In genomic region chr20:3653921-3654320, GRCh38 we compare ENCODE assay signal across 19 cellular contexts. TPM values are rescaled to one million over a fixed set of nuclear protein-coding genes. Genes with fewer than 3 reads are reported as not detected.
A peak's percentile ranks its signal among the peaks of the same experiment; 100 is the strongest.
DNase-seq lines count a peak whose midpoint lies in the region; ATAC-seq, FAIRE-seq and TF ChIP-seq lines count a peak whose summit lies in the region.
"Had no signal": no experiment of that assay in that cellular context is flagged by ENCODE, and none has a peak within 500 bp of the region (broad histone marks: within the 10 kb centered on the region; RNA-seq: fewer than 3 reads in every experiment).

No MANE protein-coding gene starts in this region.

- TF ChIP-seq EP300 in HepG2 (IDR thresholded peaks at IDR 0.05; ENCODE audit: low read depth in 2 of 2, low read length in 2 of 2) (no peak), HepG2 (CRISPR knock-in tag; IDR thresholded peaks at IDR 0.05; ENCODE audit: borderline replicate concordance) (no peak)

- 3% methylated on average over 2 of the region's 2 CpGs for WGBS in HepG2 (ENCODE audit: low lambda C conversion rate)
- WGBS in right lobe of liver (ENCODE audit: insufficient coverage, low coverage, low lambda C conversion rate, missing lambda C conversion rate) = 25% methylated on average over 1 of the region's 2 CpGs

- H4K20me1 ChIP-seq in HepG2 (ENCODE audit: insufficient read depth, low read length) = no peaks in the 10 kb centered on the region

- H3K27me3 Mint-ChIP-seq in nephron (ENCODE audit: low read depth) = peaks cover 27% of the 10 kb centered on the region
- peaks cover 2% of the 10 kb centered on the region for H3K27me3 Mint-ChIP-seq in activated CD4-positive, alpha-beta T cell treated with anti-CD3 and anti-CD28 coated beads for 36 hours

- peak overlapping the region; percentile 18; the same call in 1 of the 2 replicates for H3K4me2 ChIP-seq in HepG2 (ENCODE audit: low read depth, low read length)

- BruUV-seq in HepG2 (replicated peaks; lab: Mats Ljungman, UMichigan) = no TSS peak

- DNase-seq in HepG2 (ENCODE audit: low spot score) (no peak), right lobe of liver (no peak), SJCRH30 (peak; percentile 57 to 60), HAP-1 (ENCODE audit: low spot score in 2 of 2) (no peak)
- DNase-seq in activated CD4-positive, alpha-beta T cell treated with anti-CD3 and anti-CD28 coated beads for 36 hours = no peak
- DNase-seq: GM23248, HCEC 1CT, NCI-H1105, NCI-H2081, NCI-H774, PC-3, SIG-M5 had no signal

- H3K4me3 ChIP-seq in HepG2 (replicated peaks in 1 of 3; ENCODE audit: insufficient read depth in 1 of 3, low read depth in 2 of 3, low read length in 3 of 3) (no peak overlapping the region), right lobe of liver (no peak overlapping the region), SJCRH30 (no peak overlapping the region), HAP-1 (no peak overlapping the region)
- H3K4me3 ChIP-seq: GM12878, GM23248, K562 had no signal

- no peak overlapping the region for H3K27ac ChIP-seq in HepG2 (ENCODE audit: extremely low read length, insufficient read depth, low read length)
- no peak overlapping the region for H3K27ac ChIP-seq in right lobe of liver
- no peak overlapping the region; the same call in 1 of the 2 replicates for H3K27ac ChIP-seq in SJCRH30
- H3K27ac ChIP-seq: C4-2B, GM23248 had no signal

- H3K4me3 Mint-ChIP-seq in nephron = peak overlapping the region in 2 of 3 experiments; percentile 1 to 31
- H3K4me3 Mint-ChIP-seq in activated CD4-positive, alpha-beta T cell treated with anti-CD3 and anti-CD28 coated beads for 36 hours = no peak overlapping the region

- H3K4me1 Mint-ChIP-seq in nephron = peaks cover 29% of the 10 kb centered on the region
- peaks cover 3% of the 10 kb centered on the region for H3K4me1 Mint-ChIP-seq in activated CD4-positive, alpha-beta T cell treated with anti-CD3 and anti-CD28 coated beads for 36 hours

- in situ Hi-C loops in HepG2 (cut with HindIII; ENCODE audit: extremely low pct_ligation_motif_present, low pct_unique_long_range_greater_than_20kb) (no loop called here), HAP-1 (cut with MboI; ENCODE audit: low sequenced_read_pairs) (no loop called here)

- H2AFZ ChIP-seq in HepG2 (ENCODE audit: low read length) = no peak overlapping the region
- H2AFZ ChIP-seq: GM23248 had no signal

- H3K9me3 Mint-ChIP-seq in nephron = no peaks in the 10 kb centered on the region
- H3K9me3 Mint-ChIP-seq in activated CD4-positive, alpha-beta T cell treated with anti-CD3 and anti-CD28 coated beads for 36 hours (ENCODE audit: low read depth) = no peaks in the 10 kb centered on the region

- ATAC-seq in HepG2 = peak; percentile 3; the same call in 2 of the 3 replicates
- ATAC-seq in right lobe of liver = no peak
- ATAC-seq in GM21723 (IDR thresholded peaks at IDR 0.05; ENCODE audit: unreplicated experiment) = no peak
- ATAC-seq in activated CD4-positive, alpha-beta T cell treated with anti-CD3 and anti-CD28 coated beads for 36 hours = no peak
- ATAC-seq: GM12878, K562, PC-3 had no signal

- POLR2A ChIA-PET in HepG2 (lab: Yijun Ruan, JAX) = no interaction called here
- POLR2A ChIA-PET in activated CD4-positive, alpha-beta T cell treated with anti-CD3 and anti-CD28 coated beads for 36 hours (lab: Charles Lee) = interaction anchor here (0.6 kb wide), 1 partner anchor 1055 kb away, joined by 6 read pairs; no protein-coding TSS in a partner anchor

- peaks cover 2 to 8% of the 10 kb centered on the region in 2 experiments; a peak in 2 of 5 replicates for H3K36me3 ChIP-seq in HepG2 (replicated peaks in 1 of 2; ENCODE audit: control insufficient read depth in 1 of 2, insufficient read depth in 2 of 2, low read length in 2 of 2)
- H3K36me3 ChIP-seq in right lobe of liver = peaks cover 0 to 15% (median 7%) of the 10 kb centered on the region in 4 donors
- no peaks in the 10 kb centered on the region for H3K36me3 ChIP-seq in SJCRH30
- H3K36me3 ChIP-seq in HAP-1 (replicated peaks) = no peaks in the 10 kb centered on the region

- TF ChIP-seq POLR2A in HepG2 (IDR thresholded peaks at IDR 0.05; ENCODE audit: insufficient read depth in 1 of 2, low read depth in 2 of 2, low read length in 2 of 2) = no peak
- TF ChIP-seq POLR2A in right lobe of liver (IDR thresholded peaks at IDR 0.05) = no peak

- TF ChIP-seq CTCF in HepG2 (CRISPR knock-in tag; IDR thresholded peaks at IDR 0.05) (no peak), right lobe of liver (IDR thresholded peaks at IDR 0.05) (no peak), nephron (IDR thresholded peaks at IDR 0.05; ENCODE audit: unreplicated experiment in 3 of 3) (no peak)

- CTCF ChIA-PET in HepG2 (lab: Yijun Ruan, JAX; ENCODE audit: low intra/inter-chr PET ratio, low total read pairs) = no interaction called here
- CTCF ChIA-PET in activated CD4-positive, alpha-beta T cell treated with anti-CD3 and anti-CD28 coated beads for 36 hours (lab: Charles Lee) = interaction anchor here (0.6 to 1.5 kb wide), 2 partner anchors 12 to 965 kb away, joined by 3 read pairs; no protein-coding TSS in a partner anchor

- H3K27ac Mint-ChIP-seq in nephron = peak overlapping the region; percentile 62 to 85 (median 80)
- H3K27ac Mint-ChIP-seq in activated CD4-positive, alpha-beta T cell treated with anti-CD3 and anti-CD28 coated beads for 36 hours = no peak overlapping the region

- peaks cover 37% of the 10 kb centered on the region for H3K4me1 ChIP-seq in HepG2 (ENCODE audit: insufficient read depth, low read length)
- H3K4me1 ChIP-seq in right lobe of liver = no peaks in the 10 kb centered on the region
- H3K4me1 ChIP-seq in SJCRH30 = peaks cover 8% of the 10 kb centered on the region
- H3K4me1 ChIP-seq in HAP-1 = no peaks in the 10 kb centered on the region

- TF ChIP-seq RAD21 in HepG2 (CRISPR knock-in tag; IDR thresholded peaks at IDR 0.05) = no peak

- H3K27me3 ChIP-seq in HepG2 (ENCODE audit: control insufficient read depth in 1 of 2, insufficient read depth in 2 of 2, low read length in 2 of 2) (no peaks in the 10 kb centered on the region), right lobe of liver (no peaks in the 10 kb centered on the region), SJCRH30 (no peaks in the 10 kb centered on the region), HAP-1 (ENCODE audit: low read depth) (no peaks in the 10 kb centered on the region)

- no peaks in the 10 kb centered on the region for H3K79me2 ChIP-seq in HepG2 (ENCODE audit: insufficient read depth, low read length)

- intact Hi-C loops in HepG2 (cut with micrococcal nuclease; ENCODE audit: unreplicated experiment) (no loop called here), right lobe of liver (cut with DNase I) (no loop called here)
- intact Hi-C loops in activated CD4-positive, alpha-beta T cell treated with anti-CD3 and anti-CD28 coated beads for 36 hours (cut with DNase I, micrococcal nuclease) = no loop called here

- no peaks in the 10 kb centered on the region for H3K9me3 ChIP-seq in HepG2 (ENCODE audit: low read length)
- no peaks in the 10 kb centered on the region for H3K9me3 ChIP-seq in right lobe of liver
- H3K9me3 ChIP-seq in SJCRH30 (replicated peaks) = no peaks in the 10 kb centered on the region
- no peaks in the 10 kb centered on the region for H3K9me3 ChIP-seq in HAP-1

- peaks cover 14% of the 10 kb centered on the region for H3K36me3 Mint-ChIP-seq in nephron (ENCODE audit: low read depth)
- peaks cover 8% of the 10 kb centered on the region for H3K36me3 Mint-ChIP-seq in activated CD4-positive, alpha-beta T cell treated with anti-CD3 and anti-CD28 coated beads for 36 hours (ENCODE audit: low read depth)

- H3K9ac ChIP-seq in HepG2 (ENCODE audit: insufficient read depth, low read depth, low read length) = no peak overlapping the region
- H3K9ac ChIP-seq: GM23248 had no signal

- FAIRE-seq in HepG2 (lab: Jason Lieb, UNC) = no peak
- FAIRE-seq: GM12878, K562 had no signal

RNA-seq across cellular contexts. Expression of gene GFRA4, which starts 9.3 kb away (rescaled TPM):
- not detected in 2 replicates for total RNA-seq in HepG2 (2016; rRNA removed; fragmentation: Illumina TruSeq; extraction: Trizol)
- not detected in 2 replicates for total RNA-seq in HepG2 (2016; cell fraction: cytosol; rRNA removed; fragmentation: Illumina TruSeq; extraction: Trizol; ENCODE audit: low read depth)
- not detected in 2 replicates for total RNA-seq in HepG2 (2016; cell fraction: insoluble cytoplasmic fraction; rRNA removed; fragmentation: Illumina TruSeq; extraction: Trizol)
- total RNA-seq in HepG2 (2016; cell fraction: membrane; rRNA removed; fragmentation: Illumina TruSeq; extraction: Trizol) = not detected in 2 replicates
- total RNA-seq in HepG2 (2016; cell fraction: nucleus; rRNA removed; fragmentation: Illumina TruSeq; extraction: Trizol) = not detected in 2 replicates
- polyA plus RNA-seq in HepG2 (2011; rRNA removed) = not detected in 2 replicates
- polyA plus RNA-seq in HepG2 (2011; cell fraction: cytosol; rRNA removed) = not detected in 2 replicates
- polyA plus RNA-seq in HepG2 (2011; cell fraction: nucleus; rRNA removed) = not detected in 2 replicates
- not detected in 2 replicates for polyA plus RNA-seq in HepG2 (2012)
- polyA plus RNA-seq in HepG2 (2016; cell fraction: cytosol; fragmentation: Illumina TruSeq; extraction: Trizol; ENCODE audit: low read depth) = not detected in 2 replicates
- not detected in 2 replicates for polyA plus RNA-seq in HepG2 (2016; cell fraction: insoluble cytoplasmic fraction; fragmentation: Illumina TruSeq; extraction: Trizol; ENCODE audit: low read depth)
- not detected in 2 replicates for polyA plus RNA-seq in HepG2 (2016; cell fraction: membrane; fragmentation: Illumina TruSeq; extraction: Trizol; ENCODE audit: low read depth)
- polyA plus RNA-seq in HepG2 (2016; cell fraction: nucleus; fragmentation: Illumina TruSeq; extraction: Trizol; ENCODE audit: insufficient read depth, low read depth) = not detected in 2 replicates
- polyA minus RNA-seq in HepG2 (2011; rRNA and poly(A)+ RNA removed; ENCODE audit: low replicate concordance) = not detected in 2 replicates
- not detected in 2 replicates for polyA minus RNA-seq in HepG2 (2011; cell fraction: cytosol; rRNA and poly(A)+ RNA removed)
- not detected in 2 replicates for polyA minus RNA-seq in HepG2 (2011; cell fraction: nucleus; rRNA and poly(A)+ RNA removed)
- total RNA-seq in right lobe of liver = not detected
- not detected in 2 replicates for total RNA-seq in SJCRH30 (2014; rRNA removed; shearing (Covaris generic))
- total RNA-seq in activated CD4-positive, alpha-beta T cell treated with anti-CD3 and anti-CD28 coated beads for 36 hours = not detected
- total RNA-seq: A673, GM12878, GM23248, K562, NCI-H460, PC-3 had no signal
- polyA plus RNA-seq: GM23248, K562 had no signal

RNA-seq across cellular contexts. Expression of gene ADAM33, which starts 27.9 kb away (rescaled TPM):
- total RNA-seq in HepG2 (2016; rRNA removed; fragmentation: Illumina TruSeq; extraction: Trizol) = not detected in 2 replicates
- not detected in 2 replicates for total RNA-seq in HepG2 (2016; cell fraction: cytosol; rRNA removed; fragmentation: Illumina TruSeq; extraction: Trizol; ENCODE audit: low read depth)
- not detected in 2 replicates for total RNA-seq in HepG2 (2016; cell fraction: insoluble cytoplasmic fraction; rRNA removed; fragmentation: Illumina TruSeq; extraction: Trizol)
- not detected in 2 replicates for total RNA-seq in HepG2 (2016; cell fraction: membrane; rRNA removed; fragmentation: Illumina TruSeq; extraction: Trizol)
- total RNA-seq in HepG2 (2016; cell fraction: nucleus; rRNA removed; fragmentation: Illumina TruSeq; extraction: Trizol) = not detected in 2 replicates
- not detected in 2 replicates for polyA plus RNA-seq in HepG2 (2011; rRNA removed)
- not detected in 2 replicates for polyA plus RNA-seq in HepG2 (2011; cell fraction: cytosol; rRNA removed)
- 0.03 TPM in 1 of 2 replicates, not detected in the other for polyA plus RNA-seq in HepG2 (2011; cell fraction: nucleus; rRNA removed)
- not detected in 2 replicates for polyA plus RNA-seq in HepG2 (2012)
- not detected in 2 replicates for polyA plus RNA-seq in HepG2 (2016; cell fraction: cytosol; fragmentation: Illumina TruSeq; extraction: Trizol; ENCODE audit: low read depth)
- not detected in 2 replicates for polyA plus RNA-seq in HepG2 (2016; cell fraction: insoluble cytoplasmic fraction; fragmentation: Illumina TruSeq; extraction: Trizol; ENCODE audit: low read depth)
- polyA plus RNA-seq in HepG2 (2016; cell fraction: membrane; fragmentation: Illumina TruSeq; extraction: Trizol; ENCODE audit: low read depth) = not detected in 2 replicates
- not detected in 2 replicates for polyA plus RNA-seq in HepG2 (2016; cell fraction: nucleus; fragmentation: Illumina TruSeq; extraction: Trizol; ENCODE audit: insufficient read depth, low read depth)
- not detected in 2 replicates for polyA minus RNA-seq in HepG2 (2011; rRNA and poly(A)+ RNA removed; ENCODE audit: low replicate concordance)
- polyA minus RNA-seq in HepG2 (2011; cell fraction: cytosol; rRNA and poly(A)+ RNA removed) = not detected in 2 replicates
- polyA minus RNA-seq in HepG2 (2011; cell fraction: nucleus; rRNA and poly(A)+ RNA removed) = not detected in 2 replicates
- under 1 TPM; 0.24 to 0.51 (median 0.45) TPM for total RNA-seq in right lobe of liver
- total RNA-seq in SJCRH30 (2014; rRNA removed; shearing (Covaris generic)) = not detected in 2 replicates
- total RNA-seq in activated CD4-positive, alpha-beta T cell treated with anti-CD3 and anti-CD28 coated beads for 36 hours = not detected
- total RNA-seq: A673, GM12878, K562 had no signal
- polyA plus RNA-seq: GM12878, K562 had no signal

RNA-seq across cellular contexts. Expression of gene SIGLEC1, which starts 58.5 kb away (rescaled TPM):
- total RNA-seq in HepG2 (2016; rRNA removed; fragmentation: Illumina TruSeq; extraction: Trizol) = not detected in 2 replicates
- not detected in 2 replicates for total RNA-seq in HepG2 (2016; cell fraction: cytosol; rRNA removed; fragmentation: Illumina TruSeq; extraction: Trizol; ENCODE audit: low read depth)
- total RNA-seq in HepG2 (2016; cell fraction: insoluble cytoplasmic fraction; rRNA removed; fragmentation: Illumina TruSeq; extraction: Trizol) = not detected in 2 replicates
- total RNA-seq in HepG2 (2016; cell fraction: membrane; rRNA removed; fragmentation: Illumina TruSeq; extraction: Trizol) = not detected in 2 replicates
- total RNA-seq in HepG2 (2016; cell fraction: nucleus; rRNA removed; fragmentation: Illumina TruSeq; extraction: Trizol) = not detected in 2 replicates
- 0.01 TPM in 1 of 2 replicates, not detected in the other for polyA plus RNA-seq in HepG2 (2011; rRNA removed)
- not detected in 2 replicates for polyA plus RNA-seq in HepG2 (2011; cell fraction: cytosol; rRNA removed)
- 0.03 and 0.10 TPM in 2 replicates for polyA plus RNA-seq in HepG2 (2011; cell fraction: nucleus; rRNA removed)
- polyA plus RNA-seq in HepG2 (2012) = 0.01 TPM in 1 of 2 replicates, not detected in the other
- polyA plus RNA-seq in HepG2 (2016; cell fraction: cytosol; fragmentation: Illumina TruSeq; extraction: Trizol; ENCODE audit: low read depth) = not detected in 2 replicates
- not detected in 2 replicates for polyA plus RNA-seq in HepG2 (2016; cell fraction: insoluble cytoplasmic fraction; fragmentation: Illumina TruSeq; extraction: Trizol; ENCODE audit: low read depth)
- polyA plus RNA-seq in HepG2 (2016; cell fraction: membrane; fragmentation: Illumina TruSeq; extraction: Trizol; ENCODE audit: low read depth) = not detected in 2 replicates
- polyA plus RNA-seq in HepG2 (2016; cell fraction: nucleus; fragmentation: Illumina TruSeq; extraction: Trizol; ENCODE audit: insufficient read depth, low read depth) = not detected in 2 replicates
- polyA minus RNA-seq in HepG2 (2011; rRNA and poly(A)+ RNA removed; ENCODE audit: low replicate concordance) = 0.05 TPM in 1 of 2 replicates, not detected in the other
- polyA minus RNA-seq in HepG2 (2011; cell fraction: cytosol; rRNA and poly(A)+ RNA removed) = not detected in 2 replicates
- polyA minus RNA-seq in HepG2 (2011; cell fraction: nucleus; rRNA and poly(A)+ RNA removed) = under 0.01 TPM in 1 of 2 replicates, not detected in the other
- 10 to 100 TPM in 2 of 6 experiments, 1 to 10 TPM in 4; 2.6 to 13.9 (median 5.7) TPM for total RNA-seq in right lobe of liver
- 0.02 TPM in 1 of 2 replicates, not detected in the other for total RNA-seq in SJCRH30 (2014; rRNA removed; shearing (Covaris generic))
- total RNA-seq in activated CD4-positive, alpha-beta T cell treated with anti-CD3 and anti-CD28 coated beads for 36 hours = not detected
- total RNA-seq: A673, GM23248, NCI-H460, PC-3 had no signal
- polyA plus RNA-seq: GM12878, GM23248, K562 had no signal

Comparison
In these comparisons a context has a peak if more than half of its experiments do, and no peak if none do; other contexts are left out.
1. DNase-seq: peak in SJCRH30 (2 of 2); none in HepG2 (single experiment), right lobe of liver (0 of 3), HAP-1 (0 of 2) and activated CD4-positive, alpha-beta T cell treated with anti-CD3 and anti-CD28 coated beads for 36 hours (single experiment).